Comparison of ENCODE assay signal across 1 cellular context in genomic region chr10:121843379-121843778, GRCh38.
A peak's percentile ranks its signal among the peaks of the same experiment; 100 is the strongest.
TF ChIP-seq lines count a peak whose summit lies in the region.

No MANE protein-coding gene starts in this region.

TF ChIP-seq in HepG2, 621 proteins besides CTCF, POLR2A, EP300 and RAD21 (continued from another document and continues in another):
- peak; percentile 82 for TF ChIP-seq RERE (CRISPR knock-in tag; IDR thresholded peaks at IDR 0.05; ENCODE audit: low read depth)
- TF ChIP-seq ZSCAN25 (CRISPR knock-in tag; IDR thresholded peaks at IDR 0.05), result no peak
- TF ChIP-seq, protein P1, sequence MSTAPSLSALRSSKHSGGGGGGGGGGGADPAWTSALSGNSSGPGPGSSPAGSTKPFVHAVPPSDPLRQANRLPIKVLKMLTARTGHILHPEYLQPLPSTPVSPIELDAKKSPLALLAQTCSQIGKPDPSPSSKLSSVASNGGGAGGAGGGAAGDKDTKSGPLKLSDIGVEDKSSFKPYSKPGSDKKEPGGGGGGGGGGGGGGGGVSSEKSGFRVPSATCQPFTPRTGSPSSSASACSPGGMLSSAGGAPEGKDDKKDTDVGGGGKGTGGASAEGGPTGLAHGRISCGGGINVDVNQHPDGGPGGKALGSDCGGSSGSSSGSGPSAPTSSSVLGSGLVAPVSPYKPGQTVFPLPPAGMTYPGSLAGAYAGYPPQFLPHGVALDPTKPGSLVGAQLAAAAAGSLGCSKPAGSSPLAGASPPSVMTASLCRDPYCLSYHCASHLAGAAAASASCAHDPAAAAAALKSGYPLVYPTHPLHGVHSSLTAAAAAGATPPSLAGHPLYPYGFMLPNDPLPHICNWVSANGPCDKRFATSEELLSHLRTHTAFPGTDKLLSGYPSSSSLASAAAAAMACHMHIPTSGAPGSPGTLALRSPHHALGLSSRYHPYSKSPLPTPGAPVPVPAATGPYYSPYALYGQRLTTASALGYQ (CRISPR knock-in tag; IDR thresholded peaks at IDR 0.05), result 0 out of 2 replicates have a peak, but pooled peaks have one; percentile 49
- TF ChIP-seq SOX13 (IDR thresholded peaks at IDR 0.05), result peak; percentile 25; the same call in 1 of the 2 replicates
- TF ChIP-seq SOX13 (CRISPR knock-in tag; conservative IDR thresholded peaks at IDR 0.05 in 1 of 2, IDR thresholded peaks at IDR 0.05 in 1 of 2), result peak in 1 of 2 experiments; percentile 91; a peak in 2 of 4 replicates
- TF ChIP-seq, protein P2, sequence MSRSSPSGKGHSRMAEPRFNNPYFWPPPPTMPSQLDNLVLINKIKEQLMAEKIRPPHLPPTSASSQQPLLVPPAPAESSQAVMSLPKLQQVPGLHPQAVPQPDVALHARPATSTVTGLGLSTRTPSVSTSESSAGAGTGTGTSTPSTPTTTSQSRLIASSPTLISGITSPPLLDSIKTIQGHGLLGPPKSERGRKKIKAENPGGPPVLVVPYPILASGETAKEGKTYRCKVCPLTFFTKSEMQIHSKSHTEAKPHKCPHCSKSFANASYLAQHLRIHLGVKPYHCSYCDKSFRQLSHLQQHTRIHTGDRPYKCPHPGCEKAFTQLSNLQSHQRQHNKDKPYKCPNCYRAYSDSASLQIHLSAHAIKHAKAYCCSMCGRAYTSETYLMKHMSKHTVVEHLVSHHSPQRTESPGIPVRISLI (CRISPR knock-in tag; IDR thresholded peaks at IDR 0.05; ENCODE audit: borderline replicate concordance), result peak; percentile 88
- peak; percentile 58; the same call in 1 of the 2 replicates for TF ChIP-seq HNF4G (IDR thresholded peaks at IDR 0.05; ENCODE audit: borderline replicate concordance, low read depth, low read length)
- no peak for TF ChIP-seq HNF4G (CRISPR knock-in tag; IDR thresholded peaks at IDR 0.05; ENCODE audit: borderline replicate concordance, low read depth)
- TF ChIP-seq TBL1XR1 (IDR thresholded peaks at IDR 0.05; ENCODE audit: borderline replicate concordance, low read length, partially characterized antibody), result peak; percentile 89
- peak; percentile 16; the same call in 1 of the 2 replicates for TF ChIP-seq SP5 (CRISPR knock-in tag; IDR thresholded peaks at IDR 0.05; ENCODE audit: borderline replicate concordance, low read depth)
- TF ChIP-seq GATA4 (IDR thresholded peaks at IDR 0.05; ENCODE audit: borderline replicate concordance, low read depth), result peak; percentile 50; the same call in 1 of the 2 replicates
- peak; percentile 35; the same call in 1 of the 2 replicates for TF ChIP-seq SAP130 (CRISPR knock-in tag; IDR thresholded peaks at IDR 0.05; ENCODE audit: low read depth)
- TF ChIP-seq ATF2 (CRISPR knock-in tag; IDR thresholded peaks at IDR 0.05), result 0 out of 2 replicates have a peak, but pooled peaks have one; percentile 31
- TF ChIP-seq NR2F1 (CRISPR knock-in tag; IDR thresholded peaks at IDR 0.05), result peak; percentile 86 to 90
- peak; percentile 42; the same call in 1 of the 2 replicates for TF ChIP-seq ZNF331 (CRISPR knock-in tag; IDR thresholded peaks at IDR 0.05)
- no peak for TF ChIP-seq FOXP1 (IDR thresholded peaks at IDR 0.05)
- TF ChIP-seq FOXP1 (CRISPR knock-in tag; IDR thresholded peaks at IDR 0.05), result peak; percentile 80
- TF ChIP-seq BCL6 (CRISPR knock-in tag; IDR thresholded peaks at IDR 0.05), result peak; percentile 68
- TF ChIP-seq THAP11 (CRISPR knock-in tag; IDR thresholded peaks at IDR 0.05), result peak; percentile 32; the same call in 1 of the 2 replicates
- no peak for TF ChIP-seq ZNF530 (CRISPR knock-in tag; IDR thresholded peaks at IDR 0.05; ENCODE audit: low read depth)
- TF ChIP-seq MXD3 (CRISPR knock-in tag; IDR thresholded peaks at IDR 0.05), result no peak
- no peak for TF ChIP-seq CENPT (CRISPR knock-in tag; IDR thresholded peaks at IDR 0.05; ENCODE audit: low read depth)
- peak; percentile 91 for TF ChIP-seq SKI (IDR thresholded peaks at IDR 0.05; ENCODE audit: partially characterized antibody)
- TF ChIP-seq TCF7 (IDR thresholded peaks at IDR 0.05; ENCODE audit: low read depth), result peak; percentile 52
- TF ChIP-seq ARID5B (CRISPR knock-in tag; IDR thresholded peaks at IDR 0.05), result peak; percentile 81
- TF ChIP-seq PRDM15 (CRISPR knock-in tag; IDR thresholded peaks at IDR 0.05), result no peak
- TF ChIP-seq SOX5 (CRISPR knock-in tag; IDR thresholded peaks at IDR 0.05; ENCODE audit: borderline replicate concordance), result peak; percentile 83
- TF ChIP-seq HHEX (CRISPR knock-in tag; IDR thresholded peaks at IDR 0.05), result peak; percentile 87
- TF ChIP-seq HMG20B (CRISPR knock-in tag; conservative IDR thresholded peaks at IDR 0.05), result 0 out of 2 replicates have a peak, but pooled peaks have one; percentile 66
- TF ChIP-seq EZH2 (conservative IDR thresholded peaks at IDR 0.05; ENCODE audit: low read depth, low read length), result no peak
- TF ChIP-seq SUZ12 (IDR thresholded peaks at IDR 0.05; ENCODE audit: low read depth, low read length), result no peak
- no peak for TF ChIP-seq ZNF563 (CRISPR knock-in tag; IDR thresholded peaks at IDR 0.05)
- TF ChIP-seq CREB1 (IDR thresholded peaks at IDR 0.05), result no peak
- TF ChIP-seq CREB1 (CRISPR knock-in tag; IDR thresholded peaks at IDR 0.05), result 0 out of 2 replicates have a peak, but pooled peaks have one; percentile 22
- peak; percentile 56; the same call in 1 of the 2 replicates for TF ChIP-seq NR2C2 (CRISPR knock-in tag; IDR thresholded peaks at IDR 0.05; ENCODE audit: borderline replicate concordance)
- peak; percentile 59 for TF ChIP-seq ISL2 (CRISPR knock-in tag; IDR thresholded peaks at IDR 0.05)
- TF ChIP-seq HDAC2 (CRISPR knock-in tag; IDR thresholded peaks at IDR 0.05), result peak; percentile 68
- TF ChIP-seq FOXO1 (CRISPR knock-in tag; IDR thresholded peaks at IDR 0.05), result peak; percentile 54; the same call in 1 of the 2 replicates
- peak; percentile 74 for TF ChIP-seq GATAD2A (CRISPR knock-in tag; IDR thresholded peaks at IDR 0.05)
- TF ChIP-seq NR2F2 (IDR thresholded peaks at IDR 0.05; ENCODE audit: borderline replicate concordance, low read depth), result peak; percentile 96
- TF ChIP-seq ZNF317 (CRISPR knock-in tag; IDR thresholded peaks at IDR 0.05), result 0 out of 2 replicates have a peak, but pooled peaks have one; percentile 48
- no peak for TF ChIP-seq SOX6 (IDR thresholded peaks at IDR 0.05)
- TF ChIP-seq SOX6 (CRISPR knock-in tag; IDR thresholded peaks at IDR 0.05), result peak; percentile 86
